Comparison of ENCODE assay signal across 10 cellular contexts in the genomic region with DNA sequence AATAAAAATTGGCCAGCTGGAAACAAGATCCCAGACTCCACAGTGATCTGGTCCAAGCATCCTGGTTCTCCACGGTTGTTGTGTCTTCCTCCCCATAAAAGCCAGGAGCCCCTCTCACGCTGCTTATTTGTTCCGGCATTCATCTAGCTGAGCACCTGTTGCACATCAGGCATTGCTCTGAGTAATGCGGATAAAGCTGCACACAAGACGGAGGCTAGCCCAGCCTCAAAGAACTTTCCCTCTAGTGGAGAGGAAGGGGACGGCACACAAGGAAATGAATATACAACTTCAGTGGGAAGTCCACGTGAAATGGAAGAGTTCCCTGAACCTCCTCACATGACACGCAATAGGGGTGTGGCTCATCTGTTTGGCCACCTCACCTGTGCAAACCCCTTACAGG. TPM values are rescaled to one million over a fixed set of nuclear protein-coding genes. Genes with fewer than 3 reads are reported as not detected.
A peak's percentile ranks its signal among the peaks of the same experiment; 100 is the strongest.
DNase-seq lines count a peak whose midpoint lies in the region; ATAC-seq and TF ChIP-seq lines count a peak whose summit lies in the region.
"Had no signal": no experiment of that assay in that cellular context is flagged by ENCODE, and none has a peak within 500 bp of the region (broad histone marks: within the 10 kb centered on the region; RNA-seq: fewer than 3 reads in every experiment).

No MANE protein-coding gene starts in this region.

- DNase-seq in ACHN (peak; percentile 7), SK-MEL-5 (ENCODE audit: low read depth, low spot score) (peak; percentile 55), glutamatergic neuron (no peak), neuronal stem cell (ENCODE audit: low spot score) (no peak)
- no peak for DNase-seq in stimulated activated CD4-positive, alpha-beta T cell treated with anti-CD3 and anti-CD28 coated beads, Interleukin-4, amount 100 ng/mL, for 24 hours
- DNase-seq: uterus had no signal

- no peaks in the 10 kb centered on the region for H3K4me1 Mint-ChIP-seq in glutamatergic neuron (ENCODE audit: low read depth, unreplicated experiment)

- TF ChIP-seq CTCF in GM12872 (IDR thresholded peaks at IDR 0.05; ENCODE audit: insufficient read depth, low read depth, low read length) (peak; percentile 46; the same call in 2 of the 3 replicates), glutamatergic neuron (IDR thresholded peaks at IDR 0.05; ENCODE audit: partially characterized antibody, unreplicated experiment) (peak; percentile 50)

- H3K27ac ChIP-seq in neuronal stem cell (replicated peaks; ENCODE audit: low read length), result no peak overlapping the region
- H3K27ac ChIP-seq: KMS-11, uterus had no signal

- H2AFZ ChIP-seq in neuronal stem cell (ENCODE audit: low read length), result no peak overlapping the region

- H3K27ac Mint-ChIP-seq in glutamatergic neuron (ENCODE audit: unreplicated experiment), result no peak overlapping the region

- no peaks in the 10 kb centered on the region for H3K36me3 ChIP-seq in neuronal stem cell (replicated peaks in 1 of 2; ENCODE audit: control insufficient read depth in 2 of 2, insufficient read depth in 2 of 2, low read length in 2 of 2)
- H3K36me3 ChIP-seq: uterus had no signal

- H3K9me3 Mint-ChIP-seq in glutamatergic neuron (ENCODE audit: unreplicated experiment), result no peaks in the 10 kb centered on the region

- no peak overlapping the region for H4K8ac ChIP-seq in neuronal stem cell (ENCODE audit: low read depth, low read length)

- no peak overlapping the region for H2BK5ac ChIP-seq in neuronal stem cell (ENCODE audit: low read length)

- H3K4me1 ChIP-seq in neuronal stem cell (ENCODE audit: control insufficient read depth in 2 of 2, insufficient read depth in 1 of 2, low read depth in 1 of 2, low read length in 2 of 2), result no peaks in the 10 kb centered on the region
- H3K4me1 ChIP-seq: uterus had no signal

- no peak overlapping the region for H2BK15ac ChIP-seq in neuronal stem cell (ENCODE audit: low read length)

- H2BK12ac ChIP-seq in neuronal stem cell (ENCODE audit: low read length), result no peak overlapping the region

- no peak overlapping the region for H4K91ac ChIP-seq in neuronal stem cell (ENCODE audit: low read depth, low read length, poor library complexity)

- no peak overlapping the region for H3K23ac ChIP-seq in neuronal stem cell (ENCODE audit: low read depth, low read length, poor library complexity)

- no peak overlapping the region for H2AK5ac ChIP-seq in neuronal stem cell (ENCODE audit: low read depth, low read length)

- no peak overlapping the region for H3K18ac ChIP-seq in neuronal stem cell (ENCODE audit: low read length)

- no peak overlapping the region for H3K14ac ChIP-seq in neuronal stem cell (ENCODE audit: low read length)

- no peak overlapping the region for H3K4me3 Mint-ChIP-seq in glutamatergic neuron (ENCODE audit: unreplicated experiment)

- no peak overlapping the region for H3K4me2 ChIP-seq in neuronal stem cell (ENCODE audit: insufficient read depth, low read length, poor library complexity, severe bottlenecking)
- H3K4me2 ChIP-seq: KMS-11 had no signal

- H2BK120ac ChIP-seq in neuronal stem cell (ENCODE audit: low read depth, low read length), result no peak overlapping the region

- peaks cover 2% of the 10 kb centered on the region for H3K27me3 Mint-ChIP-seq in glutamatergic neuron (ENCODE audit: unreplicated experiment)

- H3K9me3 ChIP-seq in neuronal stem cell (replicated peaks in 1 of 2; ENCODE audit: control insufficient read depth in 2 of 2, insufficient read depth in 1 of 2, low read depth in 1 of 2, low read length in 2 of 2), result no peaks in the 10 kb centered on the region
- H3K9me3 ChIP-seq: uterus had no signal

- no peak overlapping the region for H3K4ac ChIP-seq in neuronal stem cell (ENCODE audit: low read length)

- H3K9ac ChIP-seq in neuronal stem cell (ENCODE audit: low read depth, low read length, poor library complexity), result no peak overlapping the region
- H3K9ac ChIP-seq: KMS-11 had no signal

- peak overlapping the region in 1 of 2 donors; percentile 14 for H3K4me3 ChIP-seq in neuronal stem cell (ENCODE audit: low read length in 2 of 2)
- H3K4me3 ChIP-seq: uterus had no signal

- in situ Hi-C loops in ACHN (cut with HindIII; ENCODE audit: low pct_ligation_motif_present, low pct_unique_long_range_greater_than_20kb, low sequenced_read_pairs), result no loop called here
- in situ Hi-C loops in SK-MEL-5 (cut with HindIII; ENCODE audit: low pct_unique_long_range_greater_than_20kb, low sequenced_read_pairs), result no loop called here

- no peaks in the 10 kb centered on the region for H3K79me1 ChIP-seq in neuronal stem cell (ENCODE audit: low read depth, low read length)

- no peaks in the 10 kb centered on the region for H3K27me3 ChIP-seq in neuronal stem cell (ENCODE audit: control insufficient read depth in 3 of 3, insufficient read depth in 3 of 3, low read depth in 1 of 3, low read length in 3 of 3)
- H3K27me3 ChIP-seq: uterus had no signal

- ATAC-seq in GM19467 (IDR thresholded peaks at IDR 0.05; ENCODE audit: unreplicated experiment), result no peak
- no peak for ATAC-seq in HG03280 (IDR thresholded peaks at IDR 0.05; ENCODE audit: unreplicated experiment)

- no CpG with 5 or more reads among the region's 8 CpGs for WGBS in neuronal stem cell (ENCODE audit: extremely low coverage in 2 of 2, insufficient read length in 2 of 2, insufficient replicate concordance in 1 of 2), 2 donors

- H3K36me3 Mint-ChIP-seq in glutamatergic neuron (ENCODE audit: unreplicated experiment), result no peaks in the 10 kb centered on the region

RNA-seq across cellular contexts. Expression of gene NXT1, which starts 30.3 kb away (rescaled TPM):
- total RNA-seq in SK-MEL-5 (2014; rRNA removed; shearing (Covaris generic)), result 39.8 and 43.4 TPM in 2 replicates
- polyA plus RNA-seq in SK-MEL-5 (2015; cell fraction: cytosol; rRNA removed), result 34.6 and 36.2 TPM in 2 replicates
- polyA plus RNA-seq in SK-MEL-5 (2015; cell fraction: nucleus; rRNA removed), result 10.9 and 16.4 TPM in 2 replicates
- total RNA-seq in glutamatergic neuron (ENCODE audit: unreplicated experiment), result 12.6 TPM
- 32.1 TPM for polyA plus RNA-seq in neuronal stem cell (2013, experiment 1 of 2)
- polyA plus RNA-seq in neuronal stem cell (2013, experiment 2 of 2), result 32.9 TPM

RNA-seq across cellular contexts. Expression of gene GZF1, which starts 41.7 kb away (rescaled TPM):
- 22.6 and 23.8 TPM in 2 replicates for total RNA-seq in SK-MEL-5 (2014; rRNA removed; shearing (Covaris generic))
- 25.2 and 44.2 TPM in 2 replicates for polyA plus RNA-seq in SK-MEL-5 (2015; cell fraction: cytosol; rRNA removed)
- polyA plus RNA-seq in SK-MEL-5 (2015; cell fraction: nucleus; rRNA removed), result 34.8 and 35.5 TPM in 2 replicates
- total RNA-seq in glutamatergic neuron (ENCODE audit: unreplicated experiment), result 28.3 TPM
- 6.0 TPM for polyA plus RNA-seq in neuronal stem cell (2013, experiment 1 of 2)
- polyA plus RNA-seq in neuronal stem cell (2013, experiment 2 of 2), result 6.0 TPM

Comparison
In these comparisons a context has a peak if more than half of its experiments do, and no peak if none do; other contexts are left out.
1. DNase-seq: peak in ACHN (single experiment) and SK-MEL-5 (single experiment); none in glutamatergic neuron (single experiment), stimulated activated CD4-positive, alpha-beta T cell treated with anti-CD3 and anti-CD28 coated beads, Interleukin-4, amount 100 ng/mL, for 24 hours (single experiment) and neuronal stem cell (single experiment).